ENCODE assay signal across 21 cellular contexts in the genomic region with DNA sequence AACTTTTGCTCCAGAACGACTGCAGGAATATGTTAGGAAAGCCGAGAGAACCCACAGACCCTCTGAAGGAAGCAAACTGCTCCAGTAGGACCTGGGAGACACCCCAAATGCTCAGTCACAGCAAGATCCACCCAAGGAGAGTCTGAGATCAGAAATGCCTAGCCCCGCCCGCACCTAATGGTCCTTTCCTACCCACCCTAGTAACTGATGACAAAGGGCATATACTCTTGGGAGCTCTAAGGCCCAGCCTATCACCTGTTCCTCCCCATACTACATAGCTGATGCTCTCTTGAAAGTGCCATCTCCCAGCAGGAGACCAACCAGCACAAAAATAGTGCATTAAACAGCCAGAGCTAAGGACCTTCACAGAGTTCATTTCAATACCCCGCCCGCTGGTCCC.
A peak's percentile ranks its signal among the peaks of the same experiment; 100 is the strongest.
DNase-seq lines count a peak whose midpoint lies in the region; ATAC-seq, FAIRE-seq and TF ChIP-seq lines count a peak whose summit lies in the region.
"Had no signal": no experiment of that assay in that cellular context is flagged by ENCODE, and none has a peak within 500 bp of the region (broad histone marks: within the 10 kb centered on the region; RNA-seq: fewer than 3 reads in every experiment).

No MANE protein-coding gene starts in this region.

- no peak overlapping the region for H3K27ac ChIP-seq in A549
- no peak overlapping the region for H3K27ac ChIP-seq in Karpas-422 (ENCODE audit: low read length)
- no peak overlapping the region for H3K27ac ChIP-seq in GM12878 (ENCODE audit: control insufficient read depth, insufficient read depth)
- no peak overlapping the region for H3K27ac ChIP-seq in tibial nerve
- H3K27ac ChIP-seq: C4-2B, GM23248 had no signal

- H3K27me3 ChIP-seq in Karpas-422 (ENCODE audit: low read length): no peaks in the 10 kb centered on the region
- H3K27me3 ChIP-seq in GM12878 (replicated peaks in 1 of 2; ENCODE audit: control insufficient read depth in 2 of 2, insufficient read depth in 2 of 2, low read length in 1 of 2): no peaks in the 10 kb centered on the region
- H3K27me3 ChIP-seq in tibial nerve: no peaks in the 10 kb centered on the region

- WGBS in A549 (ENCODE audit: missing lambda C conversion rate): 88% methylated on average over 6 of the region's 6 CpGs
- WGBS in GM12878 (ENCODE audit: insufficient coverage, insufficient replicate concordance, low lambda C conversion rate, missing lambda C conversion rate): 99% methylated on average over 6 of the region's 6 CpGs
- WGBS in tibial nerve, 2 donors: 94 to 95% methylated on average over 6 of the region's 6 CpGs

- POLR2A ChIA-PET in A549 (lab: Yijun Ruan, JAX): no interaction called here
- POLR2A ChIA-PET in GM12878 (lab: Charles Lee): interaction anchor here (1.1 kb wide), 1 partner anchor 68 kb away, joined by 3 read pairs; a partner anchor contains a TSS

- TF ChIP-seq POLR2A in A549 (IDR thresholded peaks at IDR 0.05; ENCODE audit: low read length) (no peak), GM12878 (IDR thresholded peaks at IDR 0.05; ENCODE audit: low read depth, low read length) (no peak), tibial nerve (IDR thresholded peaks at IDR 0.05) (no peak)

- H3K4me1 ChIP-seq in A549 (no peaks in the 10 kb centered on the region), Karpas-422 (ENCODE audit: low read length) (no peaks in the 10 kb centered on the region), GM12878 (ENCODE audit: control insufficient read depth, insufficient read depth, low read length) (no peaks in the 10 kb centered on the region), tibial nerve (no peaks in the 10 kb centered on the region)

- no TSS peak for BruUV-seq in GM12878 (replicated peaks; lab: Mats Ljungman, UMichigan)

- TF ChIP-seq CTCF in A549 (IDR thresholded peaks at IDR 0.05) (no peak), GM12878 (IDR thresholded peaks at IDR 0.05 in 2 of 3, conservative IDR thresholded peaks at IDR 0.05 in 1 of 3; ENCODE audit: control insufficient read depth in 2 of 3, extremely low read depth in 1 of 3, insufficient read depth in 1 of 3, low read depth in 3 of 3, low read length in 3 of 3) (no peak), tibial nerve (IDR thresholded peaks at IDR 0.05) (no peak)

- FAIRE-seq in A549 (lab: Jason Lieb, UNC) (no peak), GM12878 (lab: Jason Lieb, UNC) (no peak)
- FAIRE-seq: A204.1, GM12891, H54, HTR-8/SVneo had no signal

- RAD21 ChIA-PET in GM12878 (lab: Charles Lee; ENCODE audit: unreplicated experiment): no interaction called here

- H3K9ac ChIP-seq in Karpas-422 (ENCODE audit: low read length): no peak overlapping the region
- no peak overlapping the region for H3K9ac ChIP-seq in GM12878 (ENCODE audit: control insufficient read depth, insufficient read depth, low read length)
- H3K9ac ChIP-seq: GM23248 had no signal

- CTCF ChIA-PET in A549 (lab: Yijun Ruan, JAX): interaction anchor here (1.2 kb wide), 1 partner anchor 8 kb away, joined by 3 read pairs; no protein-coding TSS in a partner anchor
- CTCF ChIA-PET in GM12878 (lab: Yijun Ruan, JAX): interaction anchor here (0.6 to 1.0 kb wide), 2 partner anchors 9 to 1824 kb away, joined by 3 read pairs; no protein-coding TSS in a partner anchor

- peaks cover 26% of the 10 kb centered on the region for H3K79me2 ChIP-seq in Karpas-422 (ENCODE audit: low read length)
- H3K79me2 ChIP-seq in GM12878 (ENCODE audit: control insufficient read depth, insufficient read depth, low read length): no peaks in the 10 kb centered on the region; the same call in none of the 2 replicates

- in situ Hi-C loops in GM12878 (cut with MboI): no loop called here

- intact Hi-C loops in GM12878 (cut with micrococcal nuclease; ENCODE audit: unreplicated experiment): no loop called here
- intact Hi-C loops in left colon (cut with DNase I, micrococcal nuclease): no loop called here

- no peak for ATAC-seq in A549
- ATAC-seq in GM12878: peak; percentile 18; the same call in 1 of the 3 replicates
- peak; percentile 90 for ATAC-seq in left colon
- ATAC-seq in GM18867 (IDR thresholded peaks at IDR 0.05; ENCODE audit: unreplicated experiment): no peak

- H4K20me1 ChIP-seq in Karpas-422 (ENCODE audit: insufficient read depth, low read depth, low read length) (no peaks in the 10 kb centered on the region), GM12878 (ENCODE audit: control insufficient read depth, insufficient read depth) (no peaks in the 10 kb centered on the region)

- H3K36me3 ChIP-seq in Karpas-422 (ENCODE audit: insufficient read depth, low read length) (peaks cover 18% of the 10 kb centered on the region), GM12878 (ENCODE audit: control insufficient read depth in 2 of 2, insufficient read depth in 2 of 2, low read length in 1 of 2) (peaks cover 2 to 16% of the 10 kb centered on the region in 2 experiments), tibial nerve (peaks cover 0 to 29% (median 7%) of the 10 kb centered on the region in 3 donors)

- no peaks in the 10 kb centered on the region for H3K9me2 ChIP-seq in Karpas-422 (replicated peaks; ENCODE audit: insufficient read depth, low read length)

- SMC1A ChIA-PET in GM12878 (lab: Charles Lee; ENCODE audit: uncharacterized antibody, unreplicated experiment): interaction anchor here (1.0 kb wide), 1 partner anchor 10 kb away, joined by 4 read pairs; no protein-coding TSS in a partner anchor

- H3K9me3 ChIP-seq in A549: no peaks in the 10 kb centered on the region
- H3K9me3 ChIP-seq in Karpas-422 (ENCODE audit: low read length): no peaks in the 10 kb centered on the region
- H3K9me3 ChIP-seq in GM12878 (replicated peaks; ENCODE audit: control insufficient read depth, insufficient read depth, low read length): peaks cover 4% of the 10 kb centered on the region; the same call in 2 of the 3 replicates
- no peaks in the 10 kb centered on the region for H3K9me3 ChIP-seq in tibial nerve

- no peak overlapping the region for H3K4me3 ChIP-seq in A549
- H3K4me3 ChIP-seq in Karpas-422 (ENCODE audit: low read length): no peak overlapping the region
- no peak overlapping the region for H3K4me3 ChIP-seq in GM12878
- no peak overlapping the region for H3K4me3 ChIP-seq in tibial nerve
- H3K4me3 ChIP-seq: GM23248 had no signal

- H3K4me2 ChIP-seq in A549 (no peak overlapping the region), Karpas-422 (ENCODE audit: low read depth, low read length, poor library complexity, severe bottlenecking) (no peak overlapping the region), GM12878 (ENCODE audit: control insufficient read depth, insufficient read depth) (no peak overlapping the region)

- DNase-seq in A549 (ENCODE audit: low read depth in 1 of 2, low spot score in 1 of 2): no peak
- peak; percentile 44 for DNase-seq in Karpas-422
- no peak for DNase-seq in GM12878 (ENCODE audit: low read depth, low spot score)
- DNase-seq in left colon: peak in 1 of 2 donors; percentile 45
- DNase-seq in tibial nerve (ENCODE audit: low spot score in 2 of 2): no peak
- DNase-seq in COLO668 (lab: John Stamatoyannopoulos, UW; ENCODE audit: unreplicated experiment): no peak
- DNase-seq in activated CD4-positive, alpha-beta T cell treated with anti-CD3 and anti-CD28 coated beads, Interleukin-2, amount 50 U/mL, for 1 hour: no peak
- DNase-seq: AML-193; CD4-positive, alpha-beta T cell; DMS53; DND-41; EL; GM23248; HCEC 1CT; KG1 had no signal

- no peak overlapping the region for H2AFZ ChIP-seq in Karpas-422 (ENCODE audit: low read length)
- no peak overlapping the region for H2AFZ ChIP-seq in GM12878 (ENCODE audit: control insufficient read depth, low read depth, low read length)
- H2AFZ ChIP-seq: GM23248 had no signal

- TF ChIP-seq RAD21 in A549 (conservative IDR thresholded peaks at IDR 0.05 in 1 of 2, IDR thresholded peaks at IDR 0.05 in 1 of 2): no peak
- no peak for TF ChIP-seq RAD21 in GM12878 (IDR thresholded peaks at IDR 0.05; ENCODE audit: insufficient read depth, low read depth, low read length)

- TF ChIP-seq EP300 in A549 (IDR thresholded peaks at IDR 0.05) (no peak), GM12878 (IDR thresholded peaks at IDR 0.05; ENCODE audit: borderline replicate concordance in 1 of 2, control insufficient read depth in 1 of 2, low read depth in 2 of 2, low read length in 2 of 2) (no peak), tibial nerve (IDR thresholded peaks at IDR 0.05) (no peak)

TF ChIP-seq in A549, 52 proteins besides CTCF, POLR2A, EP300 and RAD21:
- TF ChIP-seq RFX5 (IDR thresholded peaks at IDR 0.05): peak; percentile 62; the same call in 1 of the 2 replicates
- TF ChIP-seq, protein P1, sequence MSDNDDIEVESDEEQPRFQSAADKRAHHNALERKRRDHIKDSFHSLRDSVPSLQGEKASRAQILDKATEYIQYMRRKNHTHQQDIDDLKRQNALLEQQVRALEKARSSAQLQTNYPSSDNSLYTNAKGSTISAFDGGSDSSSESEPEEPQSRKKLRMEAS (IDR thresholded peaks at IDR 0.05): no peak
TF ChIP-seq in A549: peak in this region for 1.

TF ChIP-seq in GM12878, 131 proteins besides CTCF, POLR2A, EP300 and RAD21 (continues in another document):
- no peak for TF ChIP-seq RFX5 (IDR thresholded peaks at IDR 0.05; ENCODE audit: low read depth, low read length)
- TF ChIP-seq MTA2 (IDR thresholded peaks at IDR 0.05; ENCODE audit: low read depth): no peak
- no peak for TF ChIP-seq SMAD1 (IDR thresholded peaks at IDR 0.05; ENCODE audit: low read depth, partially characterized antibody)
- TF ChIP-seq BMI1 (IDR thresholded peaks at IDR 0.05; ENCODE audit: borderline replicate concordance): no peak
- TF ChIP-seq CBX3 (IDR thresholded peaks at IDR 0.05; ENCODE audit: borderline replicate concordance, low read depth): no peak
- TF ChIP-seq MYB (IDR thresholded peaks at IDR 0.05; ENCODE audit: borderline replicate concordance, low read depth, low read length): no peak
- no peak for TF ChIP-seq POLR2AphosphoS5 (IDR thresholded peaks at IDR 0.05; ENCODE audit: low read length)
- TF ChIP-seq TARDBP (IDR thresholded peaks at IDR 0.05; ENCODE audit: borderline replicate concordance): no peak

Comparison
In these comparisons a context has a peak if more than half of its experiments do, and no peak if none do; other contexts are left out.
1. ATAC-seq: peak in GM12878 (single experiment) and left colon (single experiment); none in A549 (0 of 2) and GM18867 (single experiment).